Comparison of ENCODE assay signal across 19 cellular contexts in genomic region chr18:33022370-33022769, GRCh38.
DNase-seq lines count a peak whose midpoint lies in the region; FAIRE-seq and TF ChIP-seq lines count a peak whose summit lies in the region.
"Had no signal": no experiment of that assay in that cellular context is flagged by ENCODE, and none has a peak within 500 bp of the region (broad histone marks: within the 10 kb centered on the region; RNA-seq: fewer than 3 reads in every experiment).

No MANE protein-coding gene starts in this region.

- peak; percentile 27; the same call in 1 of the 2 replicates for TF ChIP-seq CTCF in C4-2B (conservative IDR thresholded peaks at IDR 0.05)
- TF ChIP-seq CTCF in OCI-LY7 (conservative IDR thresholded peaks at IDR 0.05; ENCODE audit: low read length): peak; percentile 46

- CTCF ChIA-PET in HEK293T (lab: Yijun Ruan, JAX) (no interaction called here), OCI-LY7 (lab: Charles Lee; ENCODE audit: unreplicated experiment) (no interaction called here)

- no peaks in the 10 kb centered on the region for H3K36me3 ChIP-seq in OCI-LY7 (ENCODE audit: insufficient read depth, low read length)
- H3K36me3 ChIP-seq: Peyer's patch, suprapubic skin had no signal

- POLR2A ChIA-PET in HEK293T (lab: Yijun Ruan, JAX) (no interaction called here), OCI-LY7 (lab: Charles Lee) (no interaction called here)

- H3K4me2 ChIP-seq in OCI-LY7 (ENCODE audit: low read length): no peak overlapping the region

- peak; percentile 44 for DNase-seq in HEK293T (ENCODE audit: extremely low spot score)
- no peak for DNase-seq in OCI-LY7 (ENCODE audit: low spot score)
- DNase-seq in globus pallidus (ENCODE audit: low spot score): no peak
- no peak for DNase-seq in COR-L47 (lab: John Stamatoyannopoulos, UW)
- no peak for DNase-seq in stimulated activated CD4-positive, alpha-beta T cell treated with anti-CD3 and anti-CD28 coated beads, Interleukin-2, amount 100 ng/mL, for 24 hours
- DNase-seq in LoVo (ENCODE audit: low spot score): no peak
- DNase-seq: activated CD4-positive, alpha-beta T cell treated with anti-CD3 and anti-CD28 coated beads, Interleukin-2, amount 50 U/mL, for 1 hour; activated naive CD4-positive, alpha-beta T cell; anterior cingulate cortex; effector memory CD4-positive, alpha-beta T cell; HCEC 1CT; IMR-90; NCI-H1092 treated with DMSO at 0.1 percent for 48 hours; NCI-H69; Peyer's patch; stimulated activated CD4-positive, alpha-beta T cell treated with anti-CD3 and anti-CD28 coated beads, Interleukin-4, amount 100 ng/mL, for 4 hours had no signal

- no peak overlapping the region for H2AFZ ChIP-seq in OCI-LY7 (ENCODE audit: low read length)

- H3K27ac ChIP-seq in C4-2B (no peak overlapping the region), OCI-LY7 (ENCODE audit: low read depth, low read length, poor library complexity, severe bottlenecking) (no peak overlapping the region)
- H3K27ac ChIP-seq: Peyer's patch, suprapubic skin had no signal

- no peaks in the 10 kb centered on the region for H3K9me2 ChIP-seq in OCI-LY7 (ENCODE audit: insufficient read depth, low read length)

- no peaks in the 10 kb centered on the region for H3K4me1 ChIP-seq in OCI-LY7 (ENCODE audit: insufficient read depth, low read length, poor library complexity, severe bottlenecking)
- H3K4me1 ChIP-seq: Peyer's patch, suprapubic skin had no signal

- H4K20me1 ChIP-seq in OCI-LY7 (ENCODE audit: insufficient read depth, low read length): no peaks in the 10 kb centered on the region

- no peaks in the 10 kb centered on the region for H3K9me3 ChIP-seq in OCI-LY7 (ENCODE audit: low read length)
- H3K9me3 ChIP-seq: Peyer's patch, suprapubic skin had no signal

- no peak overlapping the region for H3K4me3 ChIP-seq in OCI-LY7 (ENCODE audit: low read depth, low read length, poor library complexity, severe bottlenecking)
- H3K4me3 ChIP-seq: Peyer's patch, suprapubic skin had no signal

- intact Hi-C loops in OCI-LY7 (cut with micrococcal nuclease; ENCODE audit: unreplicated experiment): no loop called here

- BruUV-seq in OCI-LY7 (replicated peaks; lab: Mats Ljungman, UMichigan): no TSS peak

- no peaks in the 10 kb centered on the region for H3K79me2 ChIP-seq in OCI-LY7 (ENCODE audit: insufficient read depth, low read depth, low read length)

- peak; percentile 24 for FAIRE-seq in islet of Langerhans (lab: Jason Lieb, UNC)

TF ChIP-seq in HEK293T, 16 proteins besides CTCF, POLR2A, EP300 and RAD21:
- no peak for TF ChIP-seq ZNF384 (IDR thresholded peaks at IDR 0.05)
- no peak for TF ChIP-seq BHLHE40 (IDR thresholded peaks at IDR 0.05; ENCODE audit: borderline replicate concordance)
- no peak for TF ChIP-seq LEF1 (IDR thresholded peaks at IDR 0.05; ENCODE audit: borderline replicate concordance)
- no peak for TF ChIP-seq L3MBTL2 (conservative IDR thresholded peaks at IDR 0.05)
- TF ChIP-seq TARDBP (IDR thresholded peaks at IDR 0.05): no peak
- TF ChIP-seq CTBP1 (IDR thresholded peaks at IDR 0.05; ENCODE audit: borderline replicate concordance): no peak
- no peak for TF ChIP-seq PKNOX1 (IDR thresholded peaks at IDR 0.05)
- no peak for TF ChIP-seq FOXK2 (IDR thresholded peaks at IDR 0.05)
- no peak for TF ChIP-seq FOXM1 (IDR thresholded peaks at IDR 0.05; ENCODE audit: borderline replicate concordance)
- TF ChIP-seq NFRKB (IDR thresholded peaks at IDR 0.05): no peak
- TF ChIP-seq HDGF (IDR thresholded peaks at IDR 0.05; ENCODE audit: borderline replicate concordance): no peak
- TF ChIP-seq FOXA1 (IDR thresholded peaks at IDR 0.05): no peak
- no peak for TF ChIP-seq SP1 (IDR thresholded peaks at IDR 0.05)
- TF ChIP-seq SUZ12 (IDR thresholded peaks at IDR 0.05): no peak
- no peak for TF ChIP-seq ARNT (IDR thresholded peaks at IDR 0.05)
- TF ChIP-seq ELF4 (IDR thresholded peaks at IDR 0.05): no peak
TF ChIP-seq in HEK293T: peak in this region for 0.
